In the genomic region with DNA sequence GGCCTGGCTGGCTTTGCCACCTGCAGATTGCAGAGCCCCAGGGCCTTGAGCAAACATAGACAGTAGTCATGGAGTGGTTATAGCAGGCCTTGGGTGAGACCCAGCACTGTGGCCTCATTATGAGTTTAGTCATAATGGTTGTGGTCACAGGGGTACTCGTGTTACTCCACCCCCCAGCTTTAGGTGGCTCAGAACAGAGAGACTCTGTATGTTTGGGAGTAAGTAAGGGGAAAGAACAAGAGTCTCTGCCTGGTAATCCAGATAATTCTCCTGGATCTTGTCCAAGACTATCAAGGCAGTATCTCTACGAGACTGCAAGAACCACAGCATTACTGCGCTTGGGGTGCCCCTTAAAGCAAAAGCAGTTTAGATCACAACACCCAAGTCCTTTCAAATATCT, we compare ENCODE assay signal across 1 cellular context.
TF ChIP-seq lines count a peak whose summit lies in the region.

No MANE protein-coding gene starts in this region.

TF ChIP-seq in K562, 482 proteins besides CTCF, POLR2A, EP300 and RAD21 (continued from another document):
- TF ChIP-seq, protein P1, sequence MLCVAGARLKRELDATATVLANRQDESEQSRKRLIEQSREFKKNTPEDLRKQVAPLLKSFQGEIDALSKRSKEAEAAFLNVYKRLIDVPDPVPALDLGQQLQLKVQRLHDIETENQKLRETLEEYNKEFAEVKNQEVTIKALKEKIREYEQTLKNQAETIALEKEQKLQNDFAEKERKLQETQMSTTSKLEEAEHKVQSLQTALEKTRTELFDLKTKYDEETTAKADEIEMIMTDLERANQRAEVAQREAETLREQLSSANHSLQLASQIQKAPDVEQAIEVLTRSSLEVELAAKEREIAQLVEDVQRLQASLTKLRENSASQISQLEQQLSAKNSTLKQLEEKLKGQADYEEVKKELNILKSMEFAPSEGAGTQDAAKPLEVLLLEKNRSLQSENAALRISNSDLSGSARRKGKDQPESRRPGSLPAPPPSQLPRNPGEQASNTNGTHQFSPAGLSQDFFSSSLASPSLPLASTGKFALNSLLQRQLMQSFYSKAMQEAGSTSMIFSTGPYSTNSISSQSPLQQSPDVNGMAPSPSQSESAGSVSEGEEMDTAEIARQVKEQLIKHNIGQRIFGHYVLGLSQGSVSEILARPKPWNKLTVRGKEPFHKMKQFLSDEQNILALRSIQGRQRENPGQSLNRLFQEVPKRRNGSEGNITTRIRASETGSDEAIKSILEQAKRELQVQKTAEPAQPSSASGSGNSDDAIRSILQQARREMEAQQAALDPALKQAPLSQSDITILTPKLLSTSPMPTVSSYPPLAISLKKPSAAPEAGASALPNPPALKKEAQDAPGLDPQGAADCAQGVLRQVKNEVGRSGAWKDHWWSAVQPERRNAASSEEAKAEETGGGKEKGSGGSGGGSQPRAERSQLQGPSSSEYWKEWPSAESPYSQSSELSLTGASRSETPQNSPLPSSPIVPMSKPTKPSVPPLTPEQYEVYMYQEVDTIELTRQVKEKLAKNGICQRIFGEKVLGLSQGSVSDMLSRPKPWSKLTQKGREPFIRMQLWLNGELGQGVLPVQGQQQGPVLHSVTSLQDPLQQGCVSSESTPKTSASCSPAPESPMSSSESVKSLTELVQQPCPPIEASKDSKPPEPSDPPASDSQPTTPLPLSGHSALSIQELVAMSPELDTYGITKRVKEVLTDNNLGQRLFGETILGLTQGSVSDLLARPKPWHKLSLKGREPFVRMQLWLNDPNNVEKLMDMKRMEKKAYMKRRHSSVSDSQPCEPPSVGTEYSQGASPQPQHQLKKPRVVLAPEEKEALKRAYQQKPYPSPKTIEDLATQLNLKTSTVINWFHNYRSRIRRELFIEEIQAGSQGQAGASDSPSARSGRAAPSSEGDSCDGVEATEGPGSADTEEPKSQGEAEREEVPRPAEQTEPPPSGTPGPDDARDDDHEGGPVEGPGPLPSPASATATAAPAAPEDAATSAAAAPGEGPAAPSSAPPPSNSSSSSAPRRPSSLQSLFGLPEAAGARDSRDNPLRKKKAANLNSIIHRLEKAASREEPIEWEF (CRISPR knock-in tag; IDR thresholded peaks at IDR 0.05): no peak
- TF ChIP-seq ZBED1 (IDR thresholded peaks at IDR 0.05) (no peak), SOX6 (IDR thresholded peaks at IDR 0.05) (peak; percentile 50; the same call in 1 of the 2 replicates)
